ENCODE assay signal across 22 cellular contexts in genomic region chr18:62388855-62389760, GRCh38.
DNase-seq lines count a peak whose midpoint lies in the region; ATAC-seq, FAIRE-seq and TF ChIP-seq lines count a peak whose summit lies in the region.
"Had no signal": no experiment of that assay in that cellular context is flagged by ENCODE, and none has a peak within 500 bp of the region (broad histone marks: within the 10 kb centered on the region; RNA-seq: fewer than 3 reads in every experiment).

No MANE protein-coding gene starts in this region.

- peaks cover 12% of the 10 kb centered on the region for H3K27me3 ChIP-seq in lower lobe of right lung (ENCODE audit: low read depth)

- TF ChIP-seq CTCF in fibroblast of villous mesenchyme (IDR thresholded peaks at IDR 0.05; ENCODE audit: insufficient read depth, low read depth, low read length) (no peak), lower lobe of right lung (IDR thresholded peaks at IDR 0.05) (no peak)

- intact Hi-C loops in lower lobe of right lung (cut with DNase I), result no loop called here

- peak; percentile 32 for DNase-seq in SIG-M5 treated with dmso at 0.1 percent for 504 hours (lab: John Stamatoyannopoulos, UW; ENCODE audit: unreplicated experiment)
- no peak for DNase-seq in SIG-M5 (lab: John Stamatoyannopoulos, UW)
- peak; percentile 2 for DNase-seq in SW480 (ENCODE audit: low spot score)
- peak; percentile 13 for DNase-seq in fibroblast of villous mesenchyme (ENCODE audit: low read depth)
- DNase-seq in urothelium cell line (ENCODE audit: low spot score), result peak; percentile 74
- no peak for DNase-seq in lower lobe of right lung
- no peak for DNase-seq in NCI-H1092 treated with DMSO at 0.1 percent for 48 hours (lab: John Stamatoyannopoulos, UW)
- DNase-seq: activated CD8-positive, alpha-beta T cell treated with anti-CD3 and anti-CD28 coated beads for 36 hours; activated T-cell treated with anti-CD3 and anti-CD28 coated beads, Interleukin-2, amount 50 U/mL, for 24 hours; dermis blood vessel endothelial cell; GDM1; glutamatergic neuron; KG1; NCI-H1417 treated with DMSO at 0.1 percent for 48 hours; NCI-H2171; NCI-H748 treated with DMSO at 0.1 percent for 48 hours; psoas muscle; T-cell had no signal

- H3K27ac ChIP-seq in lower lobe of right lung, result no peak overlapping the region
- H3K27ac ChIP-seq: 22Rv1, psoas muscle had no signal

- H3K36me3 ChIP-seq in lower lobe of right lung, result no peaks in the 10 kb centered on the region

- H3K4me3 ChIP-seq in fibroblast of villous mesenchyme (ENCODE audit: low read depth, low read length), result no peak overlapping the region
- no peak overlapping the region for H3K4me3 ChIP-seq in lower lobe of right lung
- H3K4me3 ChIP-seq: lung, psoas muscle had no signal

- no peaks in the 10 kb centered on the region for H3K9me3 ChIP-seq in lower lobe of right lung
- H3K9me3 ChIP-seq: psoas muscle had no signal

- no peaks in the 10 kb centered on the region for H3K4me1 ChIP-seq in lower lobe of right lung
- H3K4me1 ChIP-seq: psoas muscle had no signal

- no peak for ATAC-seq in lower lobe of right lung
- ATAC-seq in GM21619 (IDR thresholded peaks at IDR 0.05; ENCODE audit: unreplicated experiment), result no peak
- ATAC-seq: activated CD8-positive, alpha-beta T cell treated with anti-CD3 and anti-CD28 coated beads for 36 hours; activated naive CD4-positive, alpha-beta T cell treated with anti-CD3 and anti-CD28 coated beads, Interleukin-2, amount 50 U/mL, for 72 hours; psoas muscle; T-cell had no signal

- peak; percentile 77 for FAIRE-seq in urothelium cell line (lab: Jason Lieb, UNC)

Comparison
In these comparisons a context has a peak if more than half of its experiments do, and no peak if none do; other contexts are left out.
1. DNase-seq: peak in SIG-M5 treated with dmso at 0.1 percent for 504 hours (single experiment), SW480 (single experiment), fibroblast of villous mesenchyme (single experiment) and urothelium cell line (single experiment); none in SIG-M5 (single experiment), lower lobe of right lung (single experiment) and NCI-H1092 treated with DMSO at 0.1 percent for 48 hours (single experiment).